1 cellular context compared by ENCODE assay signal in the genomic region with DNA sequence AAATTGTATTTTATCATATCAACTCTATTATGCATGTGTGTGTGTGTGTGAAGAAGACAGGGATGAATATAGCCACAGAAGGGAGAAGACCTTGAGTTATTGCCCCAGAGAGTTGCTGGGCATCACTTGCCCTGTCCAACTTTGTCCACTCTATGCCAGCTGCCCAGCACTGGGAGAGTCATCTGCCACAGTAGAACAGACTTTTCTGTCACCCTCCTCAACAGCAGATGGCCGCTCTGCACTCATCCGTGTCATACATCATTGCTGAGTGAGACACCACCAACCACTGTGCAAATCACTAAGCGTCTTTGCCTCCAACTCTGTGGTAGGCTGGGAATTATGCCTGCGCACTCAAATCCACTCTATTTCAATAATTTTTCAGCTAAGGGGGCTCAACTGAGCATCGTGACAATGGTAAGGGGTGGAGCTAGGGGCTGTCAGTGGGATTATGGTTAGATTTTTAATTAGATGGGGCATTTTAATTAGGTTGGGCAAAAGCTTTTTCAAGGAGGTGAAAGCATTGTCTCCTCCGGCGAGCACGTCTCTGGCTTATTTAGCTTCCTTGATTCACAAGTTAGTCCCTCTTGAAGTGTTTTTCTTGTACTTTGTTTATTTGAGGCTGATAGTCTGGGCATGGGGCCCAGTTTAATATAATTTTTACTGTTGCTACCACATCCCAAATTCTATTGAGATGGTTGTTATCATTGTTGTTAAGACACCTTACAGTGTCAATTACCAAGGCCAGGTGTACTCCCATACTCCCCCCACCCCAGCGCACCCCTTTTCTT.
TF ChIP-seq lines count a peak whose summit lies in the region.

No MANE protein-coding gene starts in this region.

TF ChIP-seq in H1, 55 proteins besides CTCF, POLR2A, EP300 and RAD21 (continued from another document):
- no peak for TF ChIP-seq GTF2F1 (IDR thresholded peaks at IDR 0.05; ENCODE audit: borderline replicate concordance, low read depth, low read length)
- no peak for TF ChIP-seq SIN3A (conservative IDR thresholded peaks at IDR 0.05 in 1 of 2, IDR thresholded peaks at IDR 0.05 in 1 of 2; ENCODE audit: low read depth in 1 of 2, low read length in 2 of 2)
- no peak for TF ChIP-seq BACH1 (IDR thresholded peaks at IDR 0.05; ENCODE audit: low read length)
- TF ChIP-seq RBBP5 (IDR thresholded peaks at IDR 0.05; ENCODE audit: borderline replicate concordance, low read depth, low read length) = no peak
- TF ChIP-seq CBX5 (IDR thresholded peaks at IDR 0.05; ENCODE audit: low read depth, low read length) = no peak
- no peak for TF ChIP-seq PHF8 (conservative IDR thresholded peaks at IDR 0.05; ENCODE audit: low read depth, low read length)
- TF ChIP-seq SAP30 (IDR thresholded peaks at IDR 0.05; ENCODE audit: insufficient read depth, insufficient replicate concordance, low read length) = no peak
- TF ChIP-seq NRF1 (IDR thresholded peaks at IDR 0.05; ENCODE audit: low read depth, low read length) = no peak
- no peak for TF ChIP-seq SP4 (IDR thresholded peaks at IDR 0.05; ENCODE audit: low read length)
